In genomic region chr2:183001948-183002347, GRCh38 we compare ENCODE assay signal across 20 cellular contexts.
"Had no signal": no experiment of that assay in that cellular context is flagged by ENCODE, and none has a peak within 500 bp of the region (broad histone marks: within the 10 kb centered on the region; RNA-seq: fewer than 3 reads in every experiment).

No MANE protein-coding gene starts in this region.

- H3K4me1 Mint-ChIP-seq: activated naive CD8-positive, alpha-beta T cell treated with anti-CD3 and anti-CD28 coated beads, Interleukin-2, amount 10 ng/mL, durations not matched to agents 7 days and 5 days; stimulated activated memory B cell treated with anti-CD40 and anti-IgM and Interleukin-4, amounts not matched to agents 10 μg/mL and 1 μg/mL and 100 μg/mL, for 72 hours had no signal

- H3K27ac ChIP-seq: breast epithelium, dorsolateral prefrontal cortex, left lung, right lobe of liver, spleen, transverse colon had no signal

- H3K9me3 Mint-ChIP-seq: activated CD4-positive, alpha-beta memory T cell treated with anti-CD3 and anti-CD28 coated beads for 36 hours; activated naive CD8-positive, alpha-beta T cell treated with anti-CD3 and anti-CD28 coated beads, Interleukin-2, amount 10 ng/mL, durations not matched to agents 7 days and 5 days; activated T-cell treated with anti-CD3 and anti-CD28 coated beads, Interleukin-2, amount 50 U/mL, for 4 hours; natural killer cell; stimulated activated memory B cell treated with anti-CD40 and anti-IgM and Interleukin-4, amounts not matched to agents 10 μg/mL and 1 μg/mL and 100 μg/mL, for 72 hours had no signal

- H3K27me3 ChIP-seq: breast epithelium, dorsolateral prefrontal cortex, left lung, right lobe of liver, spleen, transverse colon had no signal

- DNase-seq: activated CD4-positive, alpha-beta memory T cell treated with anti-CD3 and anti-CD28 coated beads for 36 hours; activated CD4-positive, alpha-beta T cell treated with anti-CD3 and anti-CD28 coated beads for 1 hour; activated naive CD8-positive, alpha-beta T cell treated with anti-CD3 and anti-CD28 coated beads, Interleukin-2, amount 10 ng/mL, durations not matched to agents 7 days and 5 days; activated T-cell treated with anti-CD3 and anti-CD28 coated beads, Interleukin-2, amount 50 U/mL, for 4 hours; anterior cingulate cortex; dorsolateral prefrontal cortex; foreskin melanocyte; head of caudate nucleus; islet precursor cell; left lung; natural killer cell; occipital lobe; right lobe of liver; spleen; stimulated activated CD4-positive, alpha-beta T cell treated with anti-CD3 and anti-CD28 coated beads, Interleukin-1b, Interleukin-23, amount 100 ng/mL, for 48 hours; transverse colon had no signal

- H3K4me1 ChIP-seq: breast epithelium, left lung, right lobe of liver, spleen had no signal

- H3K27ac Mint-ChIP-seq: activated CD4-positive, alpha-beta memory T cell treated with anti-CD3 and anti-CD28 coated beads for 36 hours; activated naive CD8-positive, alpha-beta T cell treated with anti-CD3 and anti-CD28 coated beads, Interleukin-2, amount 10 ng/mL, durations not matched to agents 7 days and 5 days; natural killer cell; progenitor cell of endocrine pancreas; stimulated activated memory B cell treated with anti-CD40 and anti-IgM and Interleukin-4, amounts not matched to agents 10 μg/mL and 1 μg/mL and 100 μg/mL, for 72 hours had no signal

- FAIRE-seq: endometrium had no signal

- H3K4me3 ChIP-seq: breast epithelium, dorsolateral prefrontal cortex, left lung, right lobe of liver, spleen, transverse colon had no signal

- H3K27me3 Mint-ChIP-seq: activated CD4-positive, alpha-beta memory T cell treated with anti-CD3 and anti-CD28 coated beads for 36 hours; progenitor cell of endocrine pancreas had no signal

- H3K9me3 ChIP-seq: breast epithelium, left lung, right lobe of liver, spleen, transverse colon had no signal

- H3K36me3 Mint-ChIP-seq: activated naive CD8-positive, alpha-beta T cell treated with anti-CD3 and anti-CD28 coated beads, Interleukin-2, amount 10 ng/mL, durations not matched to agents 7 days and 5 days; natural killer cell; stimulated activated memory B cell treated with anti-CD40 and anti-IgM and Interleukin-4, amounts not matched to agents 10 μg/mL and 1 μg/mL and 100 μg/mL, for 72 hours had no signal

- ATAC-seq: activated T-cell treated with anti-CD3 and anti-CD28 coated beads, Interleukin-2, amount 50 U/mL, for 4 hours; left lung; natural killer cell; right lobe of liver; stimulated activated memory B cell treated with anti-CD40 and anti-IgM and Interleukin-4, amounts not matched to agents 10 μg/mL and 1 μg/mL and 100 μg/mL, for 72 hours had no signal

- H3K4me3 Mint-ChIP-seq: activated CD4-positive, alpha-beta memory T cell treated with anti-CD3 and anti-CD28 coated beads for 36 hours; activated naive CD8-positive, alpha-beta T cell treated with anti-CD3 and anti-CD28 coated beads, Interleukin-2, amount 10 ng/mL, durations not matched to agents 7 days and 5 days; activated T-cell treated with anti-CD3 and anti-CD28 coated beads, Interleukin-2, amount 50 U/mL, for 4 hours; natural killer cell; stimulated activated memory B cell treated with anti-CD40 and anti-IgM and Interleukin-4, amounts not matched to agents 10 μg/mL and 1 μg/mL and 100 μg/mL, for 72 hours had no signal
